In the genomic region with DNA sequence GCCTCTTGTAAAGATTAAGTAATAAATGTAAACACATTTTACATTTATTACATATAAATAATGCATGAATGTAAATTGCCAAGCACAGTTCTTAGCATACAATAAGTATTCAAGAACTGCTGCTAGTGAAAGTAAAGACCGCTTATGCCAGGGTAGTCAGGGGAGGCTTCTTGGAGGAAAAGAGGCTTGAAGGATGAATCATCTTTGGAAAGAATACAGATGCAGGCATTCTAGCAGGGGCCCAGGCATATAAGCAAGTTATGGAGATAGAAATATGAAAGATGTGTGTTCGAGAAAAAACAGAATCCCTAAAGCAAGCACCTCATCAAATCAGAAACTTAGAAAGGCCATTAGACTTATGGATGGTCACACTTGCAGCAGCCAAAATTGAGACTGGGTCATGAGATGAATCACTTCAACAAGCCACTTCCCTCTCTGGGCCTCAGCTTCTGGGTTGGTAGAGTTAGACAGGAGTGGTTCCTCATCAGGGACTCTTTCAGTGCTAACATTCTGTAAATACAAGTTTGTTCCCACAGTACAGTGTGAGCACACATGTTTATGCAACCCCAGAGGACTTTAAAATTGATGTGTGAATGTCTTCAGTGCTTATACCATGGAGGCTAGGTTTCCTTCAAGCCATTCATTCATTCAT, we compare ENCODE assay signal across 10 cellular contexts.
DNase-seq lines count a peak whose midpoint lies in the region; ATAC-seq and TF ChIP-seq lines count a peak whose summit lies in the region.
"Had no signal": no experiment of that assay in that cellular context is flagged by ENCODE, and none has a peak within 500 bp of the region (broad histone marks: within the 10 kb centered on the region; RNA-seq: fewer than 3 reads in every experiment).

No MANE protein-coding gene starts in this region.

- no peaks in the 10 kb centered on the region for H3K27me3 ChIP-seq in Panc1 (ENCODE audit: control insufficient read depth, insufficient read depth, low read length)
- H3K27me3 ChIP-seq in naive thymus-derived CD4-positive, alpha-beta T cell (ENCODE audit: control insufficient read depth in 2 of 2, insufficient read depth in 2 of 2, low read length in 2 of 2): no peaks in the 10 kb centered on the region
- H3K27me3 ChIP-seq: dorsolateral prefrontal cortex, Peyer's patch had no signal

- DNase-seq in Panc1 (ENCODE audit: low read depth, low spot score) (no peak), posterior cingulate gyrus (no peak), NCI-H187 treated with DMSO at 0.1 percent for 48 hours (lab: John Stamatoyannopoulos, UW) (no peak), NCI-H510A (lab: John Stamatoyannopoulos, UW) (no peak), amniotic stem cell (lab: John Stamatoyannopoulos, UW) (no peak)
- DNase-seq in naive thymus-derived CD4-positive, alpha-beta T cell: no peak
- DNase-seq: dorsolateral prefrontal cortex, Peyer's patch had no signal

- H3K4me1 ChIP-seq in Panc1 (ENCODE audit: control insufficient read depth, insufficient read depth, low read length): peaks cover 27% of the 10 kb centered on the region
- no peaks in the 10 kb centered on the region for H3K4me1 ChIP-seq in naive thymus-derived CD4-positive, alpha-beta T cell (ENCODE audit: control insufficient read depth in 2 of 2, insufficient read depth in 2 of 2, low read length in 2 of 2)
- H3K4me1 ChIP-seq: Peyer's patch had no signal

- no peaks in the 10 kb centered on the region for H3K9me3 Mint-ChIP-seq in naive thymus-derived CD4-positive, alpha-beta T cell

- intact Hi-C loops in Panc1 (cut with micrococcal nuclease; ENCODE audit: unreplicated experiment): loop anchor here (5.0 kb wide), 3 partner anchors 78 to 548 kb away; partner anchors contain the start of gene ROR1
- intact Hi-C loops in naive thymus-derived CD4-positive, alpha-beta T cell (cut with micrococcal nuclease): no loop called here
- intact Hi-C loops in posterior cingulate gyrus (cut with DNase I): loop anchor here (2.0 to 10.0 kb wide), 3 partner anchors 81 to 548 kb away; partner anchors contain the start of gene ROR1

- H3K9me3 ChIP-seq in Panc1 (ENCODE audit: control insufficient read depth, insufficient read depth, low read depth, low read length): no peaks in the 10 kb centered on the region
- H3K9me3 ChIP-seq in naive thymus-derived CD4-positive, alpha-beta T cell (ENCODE audit: control insufficient read depth in 2 of 3, low read length in 3 of 3): no peaks in the 10 kb centered on the region
- H3K9me3 ChIP-seq: Peyer's patch had no signal

- H3K4me3 ChIP-seq in Panc1 (ENCODE audit: low read depth in 2 of 2, low read length in 2 of 2): no peak overlapping the region
- no peak overlapping the region for H3K4me3 ChIP-seq in naive thymus-derived CD4-positive, alpha-beta T cell (ENCODE audit: low read length)
- H3K4me3 ChIP-seq: dorsolateral prefrontal cortex, Peyer's patch had no signal

- H3K4me3 Mint-ChIP-seq in naive thymus-derived CD4-positive, alpha-beta T cell: no peak overlapping the region

- H3K36me3 ChIP-seq in Panc1 (ENCODE audit: control insufficient read depth, insufficient read depth, low read length): no peaks in the 10 kb centered on the region
- H3K36me3 ChIP-seq in naive thymus-derived CD4-positive, alpha-beta T cell (ENCODE audit: control insufficient read depth in 2 of 3, insufficient read depth in 3 of 3, low read length in 3 of 3): no peaks in the 10 kb centered on the region
- H3K36me3 ChIP-seq: Peyer's patch had no signal

- no peaks in the 10 kb centered on the region for H3K36me3 Mint-ChIP-seq in naive thymus-derived CD4-positive, alpha-beta T cell

- peaks cover 0 to 8% (median 6%) of the 10 kb centered on the region in 7 donors for H3K4me1 Mint-ChIP-seq in naive thymus-derived CD4-positive, alpha-beta T cell

- peaks cover 0 to 14% (median 0%) of the 10 kb centered on the region in 5 donors for H3K27me3 Mint-ChIP-seq in naive thymus-derived CD4-positive, alpha-beta T cell

- POLR2A ChIA-PET in Panc1 (lab: Charles Lee): no interaction called here
- POLR2A ChIA-PET in naive thymus-derived CD4-positive, alpha-beta T cell (lab: Charles Lee): no interaction called here

- CTCF ChIA-PET in Panc1 (lab: Charles Lee): no interaction called here
- CTCF ChIA-PET in naive thymus-derived CD4-positive, alpha-beta T cell (lab: Charles Lee): no interaction called here

- no peak overlapping the region for H3K27ac Mint-ChIP-seq in naive thymus-derived CD4-positive, alpha-beta T cell

- in situ Hi-C loops in Panc1 (cut with HindIII; ENCODE audit: low pct_unique_long_range_greater_than_20kb, low sequenced_read_pairs): loop anchor here (25.0 kb wide), 1 partner anchor 543 kb away; no protein-coding TSS in a partner anchor

- TF ChIP-seq CTCF in Panc1 (IDR thresholded peaks at IDR 0.05): no peak

- no TSS peak for BruUV-seq in Panc1 (replicated peaks; lab: Mats Ljungman, UMichigan)

- peak overlapping the region; percentile 93; the same call in 1 of the 2 replicates for H3K27ac ChIP-seq in Panc1 (ENCODE audit: low read length)
- no peak overlapping the region for H3K27ac ChIP-seq in naive thymus-derived CD4-positive, alpha-beta T cell (ENCODE audit: low read depth, low read length)
- H3K27ac ChIP-seq: Peyer's patch had no signal

- ATAC-seq in GM18858 (IDR thresholded peaks at IDR 0.05; ENCODE audit: unreplicated experiment) (peak; percentile 82), HG02798 (IDR thresholded peaks at IDR 0.05; ENCODE audit: poor library complexity, unreplicated experiment) (peak; percentile 51), Panc1 (no peak)
- ATAC-seq in naive thymus-derived CD4-positive, alpha-beta T cell: peak; percentile 24

Comparison
In these comparisons a context has a peak if more than half of its experiments do, and no peak if none do; other contexts are left out.
1. intact Hi-C loops: an anchor here in Panc1 (5.0 kb wide) and posterior cingulate gyrus (2.0 to 10.0 kb wide); none called in naive thymus-derived CD4-positive, alpha-beta T cell.